ENCODE assay signal across 2 cellular contexts in genomic region chr20:37907330-37907676, GRCh38.
TF ChIP-seq lines count a peak whose summit lies in the region.

No MANE protein-coding gene starts in this region.

TF ChIP-seq in GM23338, 12 proteins besides CTCF, POLR2A, EP300 and RAD21:
- TF ChIP-seq ZNF114 (CRISPR knock-in tag; IDR thresholded peaks at IDR 0.05) (no peak), NANOG (IDR thresholded peaks at IDR 0.05; ENCODE audit: borderline replicate concordance) (no peak), REST (IDR thresholded peaks at IDR 0.05; ENCODE audit: unreplicated experiment) (no peak), CREB1 (CRISPR knock-in tag; IDR thresholded peaks at IDR 0.05; ENCODE audit: low read depth) (no peak), JUNB (IDR thresholded peaks at IDR 0.05; ENCODE audit: unreplicated experiment) (no peak), ZNF331 (CRISPR knock-in tag; IDR thresholded peaks at IDR 0.05; ENCODE audit: low read depth) (no peak), EZH2phosphoT487 (IDR thresholded peaks at IDR 0.05; ENCODE audit: unreplicated experiment) (no peak), EZH2 (IDR thresholded peaks at IDR 0.05; ENCODE audit: low read depth, unreplicated experiment) (no peak), ZNF462 (CRISPR knock-in tag; IDR thresholded peaks at IDR 0.05) (no peak), STAT1 (IDR thresholded peaks at IDR 0.05; ENCODE audit: unreplicated experiment) (no peak), POLR2AphosphoS5 (IDR thresholded peaks at IDR 0.05; ENCODE audit: low read depth) (no peak), ETS1 (IDR thresholded peaks at IDR 0.05) (no peak)

TF ChIP-seq in SK-N-SH, 30 proteins besides CTCF, POLR2A, EP300 and RAD21:
- TF ChIP-seq ZBTB33 (IDR thresholded peaks at IDR 0.05; ENCODE audit: borderline replicate concordance, low read depth) (no peak), IRF3 (IDR thresholded peaks at IDR 0.05; ENCODE audit: low read depth, low read length) (no peak)
